In genomic region chr18:54671291-54671881, GRCh38 we compare ENCODE assay signal across 9 cellular contexts.
DNase-seq lines count a peak whose midpoint lies in the region; ATAC-seq and TF ChIP-seq lines count a peak whose summit lies in the region.
"Had no signal": no experiment of that assay in that cellular context is flagged by ENCODE, and none has a peak within 500 bp of the region (broad histone marks: within the 10 kb centered on the region; RNA-seq: fewer than 3 reads in every experiment).

No MANE protein-coding gene starts in this region.

- 96% methylated on average over 1 of the region's 1 CpG for WGBS in esophagus muscularis mucosa
- WGBS in psoas muscle, 3 donors: 97 to 100% (median 99%) methylated on average over 1 of the region's 1 CpG

- no peaks in the 10 kb centered on the region for H3K9me3 ChIP-seq in OCI-LY1 (ENCODE audit: low read length)
- peaks cover 0 to 4% (median 0%) of the 10 kb centered on the region in 4 donors for H3K9me3 ChIP-seq in esophagus muscularis mucosa
- no peaks in the 10 kb centered on the region for H3K9me3 ChIP-seq in psoas muscle

- H3K4me3 Mint-ChIP-seq in activated T-helper 2 cell treated with anti-CD3 and anti-CD28 coated beads, Interferon-gamma antibody, Interleukin-2, Interleukin-4, amounts not matched to agents 10 μg/mL and 5 μg/mL and 100 μg/mL, durations not matched to agents 14 hours and 24 hours and 36 hours (ENCODE audit: low read depth): no peak overlapping the region

- no peaks in the 10 kb centered on the region for H3K4me1 Mint-ChIP-seq in activated T-helper 2 cell treated with anti-CD3 and anti-CD28 coated beads, Interferon-gamma antibody, Interleukin-2, Interleukin-4, amounts not matched to agents 10 μg/mL and 5 μg/mL and 100 μg/mL, durations not matched to agents 14 hours and 24 hours and 36 hours (ENCODE audit: low read depth)

- peaks cover 10% of the 10 kb centered on the region for H3K27me3 Mint-ChIP-seq in activated T-helper 2 cell treated with anti-CD3 and anti-CD28 coated beads, Interferon-gamma antibody, Interleukin-2, Interleukin-4, amounts not matched to agents 10 μg/mL and 5 μg/mL and 100 μg/mL, durations not matched to agents 14 hours and 24 hours and 36 hours (ENCODE audit: low read depth)

- H3K4me3 ChIP-seq in OCI-LY1 (ENCODE audit: low read depth, low read length, poor library complexity, severe bottlenecking) (no peak overlapping the region), esophagus muscularis mucosa (no peak overlapping the region), psoas muscle (no peak overlapping the region)

- H3F3A ChIP-seq in OCI-LY1 (ENCODE audit: insufficient read depth, low read length): no peaks in the 10 kb centered on the region

- H3K9me3 Mint-ChIP-seq in activated T-helper 2 cell treated with anti-CD3 and anti-CD28 coated beads, Interferon-gamma antibody, Interleukin-2, Interleukin-4, amounts not matched to agents 10 μg/mL and 5 μg/mL and 100 μg/mL, durations not matched to agents 14 hours and 24 hours and 36 hours: no peaks in the 10 kb centered on the region

- ATAC-seq in GM19035 (IDR thresholded peaks at IDR 0.05; ENCODE audit: unreplicated experiment): peak; percentile 53
- ATAC-seq in psoas muscle: no peak
- ATAC-seq in HG03280 (IDR thresholded peaks at IDR 0.05; ENCODE audit: unreplicated experiment): no peak
- no peak for ATAC-seq in HG03520 (IDR thresholded peaks at IDR 0.05; ENCODE audit: unreplicated experiment)

- TF ChIP-seq POLR2A in esophagus muscularis mucosa (IDR thresholded peaks at IDR 0.05; ENCODE audit: low read depth): no peak

- H3K36me3 ChIP-seq in OCI-LY1 (ENCODE audit: insufficient read depth, low read length) (no peaks in the 10 kb centered on the region), esophagus muscularis mucosa (no peaks in the 10 kb centered on the region), psoas muscle (ENCODE audit: insufficient read depth in 1 of 2, low read depth in 1 of 2) (no peaks in the 10 kb centered on the region)

- H3K36me3 Mint-ChIP-seq in activated T-helper 2 cell treated with anti-CD3 and anti-CD28 coated beads, Interferon-gamma antibody, Interleukin-2, Interleukin-4, amounts not matched to agents 10 μg/mL and 5 μg/mL and 100 μg/mL, durations not matched to agents 14 hours and 24 hours and 36 hours (ENCODE audit: low read depth): no peaks in the 10 kb centered on the region

- H3K27me3 ChIP-seq in OCI-LY1 (ENCODE audit: insufficient read depth, low read length): no peaks in the 10 kb centered on the region
- H3K27me3 ChIP-seq in esophagus muscularis mucosa: peaks cover 0 to 5% (median 0%) of the 10 kb centered on the region in 4 donors
- H3K27me3 ChIP-seq in psoas muscle (ENCODE audit: insufficient read depth in 3 of 3, low read length in 2 of 3): no peaks in the 10 kb centered on the region

- intact Hi-C loops in esophagus muscularis mucosa (cut with DNase I): no loop called here
- intact Hi-C loops in psoas muscle (cut with DNase I): loop anchor here (2.0 to 10.0 kb wide), 4 partner anchors 117 to 274 kb away; no protein-coding TSS in a partner anchor
- intact Hi-C loops in activated T-helper 2 cell treated with anti-CD3 and anti-CD28 coated beads, Interferon-gamma antibody, Interleukin-2, Interleukin-4, amounts not matched to agents 10 μg/mL and 5 μg/mL and 100 μg/mL, durations not matched to agents 14 hours and 24 hours and 36 hours (cut with micrococcal nuclease): loop anchor here (1.0 to 2.0 kb wide), 2 partner anchors 113 to 227 kb away; no protein-coding TSS in a partner anchor

- H3K9me2 ChIP-seq in OCI-LY1 (ENCODE audit: low read depth, low read length): no peaks in the 10 kb centered on the region

- TF ChIP-seq EP300 in esophagus muscularis mucosa (IDR thresholded peaks at IDR 0.05): no peak

- TF ChIP-seq CTCF in OCI-LY1 (IDR thresholded peaks at IDR 0.05; ENCODE audit: low read length) (peak; percentile 52), esophagus muscularis mucosa (IDR thresholded peaks at IDR 0.05) (peak; percentile 21 to 50 (median 39)), psoas muscle (IDR thresholded peaks at IDR 0.05) (peak; percentile 51)

- DNase-seq in AG20443 (ENCODE audit: low spot score): peak; percentile 23
- no peak for DNase-seq in esophagus muscularis mucosa (ENCODE audit: extremely low spot score)
- no peak for DNase-seq in psoas muscle
- DNase-seq in activated T-helper 2 cell treated with anti-CD3 and anti-CD28 coated beads, Interferon-gamma antibody, Interleukin-2, Interleukin-4, amounts not matched to agents 10 μg/mL and 5 μg/mL and 100 μg/mL, durations not matched to agents 14 hours and 24 hours and 36 hours (ENCODE audit: low spot score): no peak

- H3K27ac Mint-ChIP-seq in activated T-helper 2 cell treated with anti-CD3 and anti-CD28 coated beads, Interferon-gamma antibody, Interleukin-2, Interleukin-4, amounts not matched to agents 10 μg/mL and 5 μg/mL and 100 μg/mL, durations not matched to agents 14 hours and 24 hours and 36 hours: no peak overlapping the region

- no peak overlapping the region for H2AFZ ChIP-seq in OCI-LY1 (ENCODE audit: low read length)

- no peak overlapping the region for H3K27ac ChIP-seq in OCI-LY1 (ENCODE audit: low read depth, low read length, poor library complexity, severe bottlenecking)
- H3K27ac ChIP-seq in esophagus muscularis mucosa (replicated peaks in 1 of 4): no peak overlapping the region
- H3K27ac ChIP-seq in psoas muscle: no peak overlapping the region
- H3K27ac ChIP-seq: epithelial cell of prostate had no signal

- no peaks in the 10 kb centered on the region for H3K79me2 ChIP-seq in OCI-LY1 (ENCODE audit: insufficient read depth, low read length)

- no peak overlapping the region for H3K9ac ChIP-seq in OCI-LY1 (ENCODE audit: low read length)

- H4K20me1 ChIP-seq in OCI-LY1 (ENCODE audit: insufficient read depth, low read length): no peaks in the 10 kb centered on the region

- H3K4me1 ChIP-seq in OCI-LY1 (ENCODE audit: insufficient read depth, low read length, severe bottlenecking) (no peaks in the 10 kb centered on the region), esophagus muscularis mucosa (no peaks in the 10 kb centered on the region), psoas muscle (no peaks in the 10 kb centered on the region)

- no peak overlapping the region for H3K4me2 ChIP-seq in OCI-LY1 (ENCODE audit: low read length)
